ENCODE assay signal across 13 cellular contexts in the genomic region with DNA sequence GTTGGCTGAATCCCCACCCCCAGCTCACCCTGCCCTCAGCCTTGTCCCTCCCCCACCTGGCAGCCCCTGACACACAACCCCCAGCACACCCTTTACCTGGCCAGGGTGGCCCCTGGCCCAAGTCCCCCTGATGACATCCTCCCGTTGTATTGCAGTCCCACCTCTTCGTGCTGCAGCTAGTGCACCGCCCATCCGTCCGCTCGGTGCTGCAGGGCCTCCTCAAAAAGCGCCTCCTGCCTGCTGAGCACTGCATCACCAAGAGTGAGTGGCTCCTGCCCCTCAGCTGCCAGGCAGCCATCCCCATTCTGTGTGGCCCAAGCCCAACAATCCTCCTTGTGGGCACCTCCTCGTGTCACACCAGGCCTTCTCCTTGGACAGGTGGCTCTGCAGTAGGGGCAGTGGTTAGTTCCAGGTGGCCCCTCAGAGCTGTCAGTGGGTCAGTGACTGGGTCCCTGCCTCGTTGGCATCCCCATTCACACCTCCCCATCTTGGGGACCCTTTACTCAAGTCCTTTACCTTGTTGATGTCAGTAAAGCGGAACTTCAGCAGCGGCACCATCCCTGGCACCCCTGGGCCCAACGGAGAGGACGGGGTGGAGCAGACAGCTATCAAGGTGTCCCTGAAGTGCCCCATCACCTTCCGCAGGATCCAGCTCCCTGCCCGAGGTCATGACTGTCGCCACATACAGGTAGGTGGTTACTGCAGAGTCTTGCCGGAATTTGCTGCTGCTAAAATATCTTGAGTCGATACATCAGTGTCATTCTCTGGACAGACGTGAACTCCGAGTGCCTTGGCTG.
"Had no signal": no experiment of that assay in that cellular context is flagged by ENCODE, and none has a peak within 500 bp of the region (broad histone marks: within the 10 kb centered on the region; RNA-seq: fewer than 3 reads in every experiment).

No MANE protein-coding gene starts in this region.

- H3K27me3 ChIP-seq: breast epithelium had no signal

- H3K27ac ChIP-seq: breast epithelium, coronary artery had no signal

- ATAC-seq: stimulated activated naive CD8-positive, alpha-beta T cell treated with anti-CD3 and anti-CD28 coated beads, Interleukin-15, amount 100 ng/mL, for 72 hours had no signal

- DNase-seq: activated CD4-positive, alpha-beta T cell treated with anti-CD3 and anti-CD28 coated beads, Interleukin-2, amount 10 ng/mL, durations not matched to agents 24 days and 14 days; activated CD8-positive, alpha-beta memory T cell treated with anti-CD3 and anti-CD28 coated beads, Interleukin-2, amount 50 U/mL, for 4 hours; activated effector memory CD4-positive, alpha-beta T cell treated with Interleukin-2 at 50 U/mL for 16 hours; activated T-cell treated with anti-CD3 and anti-CD28 coated beads, Interleukin-2, amount 50 U/mL, for 48 hours; effector CD8-positive, alpha-beta T cell; hypothalamus; stimulated activated CD4-positive, alpha-beta T cell treated with anti-CD3 and anti-CD28 coated beads, Interleukin-2, amount 100 ng/mL, for 24 hours; stimulated activated naive CD8-positive, alpha-beta T cell treated with anti-CD3 and anti-CD28 coated beads, Interleukin-15, amount 100 ng/mL, for 72 hours; T-helper 1 cell; T1000 had no signal

- H3K4me3 ChIP-seq: breast epithelium, coronary artery, lung had no signal

- H3K9me3 ChIP-seq: breast epithelium had no signal
